Comparison of ENCODE assay signal across 9 cellular contexts in the genomic region with DNA sequence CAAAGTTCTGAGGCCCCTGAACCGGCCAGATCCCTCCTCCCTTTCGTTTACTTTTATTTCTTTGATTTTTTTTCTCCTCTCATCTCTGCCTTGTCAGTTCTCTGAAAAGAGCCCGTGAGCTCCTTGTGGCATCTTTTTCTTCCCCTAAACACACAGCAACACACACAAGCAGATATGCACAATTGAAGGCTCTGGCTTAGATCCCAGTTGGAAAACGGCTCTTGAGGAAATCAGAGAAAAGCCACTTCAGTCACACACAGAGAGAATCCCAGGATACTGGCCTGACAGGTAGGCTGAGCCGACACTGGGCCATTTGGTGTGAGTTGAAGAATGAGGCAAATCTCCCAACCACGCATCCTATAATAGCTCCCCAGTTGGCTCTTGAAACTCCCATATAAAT. TPM values are rescaled to one million over a fixed set of nuclear protein-coding genes. Genes with fewer than 3 reads are reported as not detected.
A peak's percentile ranks its signal among the peaks of the same experiment; 100 is the strongest.
DNase-seq lines count a peak whose midpoint lies in the region; ATAC-seq and TF ChIP-seq lines count a peak whose summit lies in the region.
"Had no signal": no experiment of that assay in that cellular context is flagged by ENCODE, and none has a peak within 500 bp of the region (broad histone marks: within the 10 kb centered on the region; RNA-seq: fewer than 3 reads in every experiment).

No MANE protein-coding gene starts in this region.

- whole genome bisulfite sequencing in mesendoderm (ENCODE audit: extremely low coverage, insufficient coverage, low lambda C conversion rate): no CpG with 5 or more reads among the region's 6 CpGs
- whole genome bisulfite sequencing in urinary bladder: 13% methylated on average over 6 of the region's 6 CpGs

- no peak overlapping the region for H4K8ac ChIP-seq in mesendoderm (ENCODE audit: low read depth, low read length)

- H2BK15ac ChIP-seq in mesendoderm (replicated peaks; ENCODE audit: low read depth): no peak overlapping the region

- ATAC-seq in Right ventricle myocardium inferior (no peak), HG02642 (IDR thresholded peaks at IDR 0.05; ENCODE audit: poor library complexity, unreplicated experiment) (no peak)

- H3K18ac ChIP-seq in mesendoderm (ENCODE audit: low read length): no peak overlapping the region

- H3K27me3 ChIP-seq in right atrium auricular region (no peaks in the 10 kb centered on the region), mesendoderm (ENCODE audit: insufficient read depth, low read length, poor library complexity) (no peaks in the 10 kb centered on the region)

- no peak overlapping the region for H2BK5ac ChIP-seq in mesendoderm (ENCODE audit: low read length)

- H3K79me1 ChIP-seq in mesendoderm (ENCODE audit: low read length): no peaks in the 10 kb centered on the region

- no peak overlapping the region for H3K4me2 ChIP-seq in mesendoderm (ENCODE audit: low read length)

- no peak overlapping the region for H3K56ac ChIP-seq in mesendoderm (ENCODE audit: low read length)

- no peak overlapping the region for H3K4ac ChIP-seq in mesendoderm (ENCODE audit: low read depth, low read length)

- H3K79me2 ChIP-seq in mesendoderm (ENCODE audit: control insufficient read depth, insufficient read depth, low read length): no peaks in the 10 kb centered on the region

- peak overlapping the region in 1 of 2 donors; percentile 42 for H3K4me3 ChIP-seq in right atrium auricular region
- peak overlapping the region; percentile 37 for H3K4me3 ChIP-seq in astrocyte of the cerebellum (ENCODE audit: low read depth, low read length)
- H3K4me3 ChIP-seq in mesendoderm (ENCODE audit: low read length): no peak overlapping the region
- H3K4me3 ChIP-seq in urinary bladder (ENCODE audit: low read depth, low read length): peak overlapping the region; percentile 39

- no peak overlapping the region for H4K5ac ChIP-seq in mesendoderm (ENCODE audit: low read length)

- intact Hi-C loops in Right ventricle myocardium inferior (cut with DNase I): loop anchor here (2.0 kb wide), 1 partner anchor 315 kb away; a partner anchor contains a TSS

- DNase-seq in right atrium auricular region (ENCODE audit: low spot score) (no peak), Right ventricle myocardium inferior (ENCODE audit: missing footprints) (no peak), astrocyte of the cerebellum (ENCODE audit: low read depth) (no peak), mesendoderm (peak; percentile 1), ecto neural progenitor cell (ENCODE audit: low spot score) (no peak), NCI-H1417 treated with DMSO at 0.1 percent for 48 hours (lab: John Stamatoyannopoulos, UW) (no peak)
- DNase-seq: NCI-H2171 treated with DMSO at 0.1 percent for 48 hours had no signal

- H3K9ac ChIP-seq in mesendoderm (ENCODE audit: low read length): no peak overlapping the region

- TF ChIP-seq CTCF in right atrium auricular region (IDR thresholded peaks at IDR 0.05) (no peak), astrocyte of the cerebellum (IDR thresholded peaks at IDR 0.05; ENCODE audit: low read depth, low read length, missing control alignments) (no peak)

- H3K4me1 ChIP-seq in right atrium auricular region (peaks cover 0 to 6% of the 10 kb centered on the region in 2 donors), mesendoderm (ENCODE audit: control insufficient read depth, low read depth, low read length) (no peaks in the 10 kb centered on the region), urinary bladder (ENCODE audit: insufficient read depth) (no peaks in the 10 kb centered on the region)

- no peak overlapping the region for H2AK5ac ChIP-seq in mesendoderm (ENCODE audit: low read length)

- H3K36me3 ChIP-seq in right atrium auricular region (no peaks in the 10 kb centered on the region), mesendoderm (ENCODE audit: control insufficient read depth, insufficient read depth, low read length) (no peaks in the 10 kb centered on the region), urinary bladder (ENCODE audit: insufficient read depth) (no peaks in the 10 kb centered on the region)

- no peak overlapping the region for H2BK120ac ChIP-seq in mesendoderm (ENCODE audit: low read depth, low read length)

- in situ Hi-C loops in astrocyte of the cerebellum (cut with HindIII; ENCODE audit: low sequenced_read_pairs): no loop called here

- H3K27ac ChIP-seq in right atrium auricular region: peak overlapping the region; percentile 29 to 42
- no peak overlapping the region for H3K27ac ChIP-seq in mesendoderm (ENCODE audit: low read depth, low read length)
- H3K27ac ChIP-seq in urinary bladder (ENCODE audit: low read depth): peak overlapping the region; percentile 45

- H3K9me3 ChIP-seq in right atrium auricular region: no peaks in the 10 kb centered on the region

- no peak overlapping the region for H3K23ac ChIP-seq in mesendoderm (ENCODE audit: low read length)

RNA-seq across cellular contexts. Expression of a gene that starts 12.9 kb away (rescaled TPM):
- total RNA-seq in right atrium auricular region (10 to 100 TPM in 1 of 2 donors, 1 to 10 TPM in 1; 6.3 to 14.4 TPM), Right ventricle myocardium inferior (21.4 TPM), urinary bladder (18.3 TPM)
- not detected for polyA plus RNA-seq in mesendoderm (2013, experiment 1 of 2)
- polyA plus RNA-seq in mesendoderm (2013, experiment 2 of 2): not detected
- polyA plus RNA-seq in urinary bladder: 12.8 TPM
